10 cellular contexts compared by ENCODE assay signal in the genomic region with DNA sequence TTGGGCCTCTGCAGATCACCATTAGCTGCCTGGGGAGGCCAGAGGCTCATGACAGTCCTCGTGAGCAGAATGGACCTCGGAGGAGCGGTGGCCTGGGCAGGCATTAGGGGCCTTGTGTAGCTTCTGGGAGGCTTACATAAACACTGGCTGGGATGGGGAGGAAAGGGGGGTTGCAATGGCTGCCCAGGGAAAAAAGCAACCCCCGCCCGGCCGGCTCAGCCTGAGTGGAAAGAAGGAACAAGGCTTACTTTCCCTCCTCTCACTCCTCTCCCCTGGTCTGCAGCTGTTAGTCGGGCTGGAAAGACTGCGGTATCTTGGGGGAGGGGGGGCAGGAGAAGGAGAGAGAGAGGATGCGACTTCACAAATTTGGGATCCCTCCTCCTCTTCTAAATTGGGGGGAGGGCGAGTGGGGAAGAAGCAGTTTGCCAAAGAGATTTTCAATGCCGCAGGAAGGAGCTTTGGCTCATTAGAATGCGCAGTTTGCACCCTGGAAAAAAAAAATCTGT. TPM values are rescaled to one million over a fixed set of nuclear protein-coding genes. Genes with fewer than 3 reads are reported as not detected.
DNase-seq lines count a peak whose midpoint lies in the region; ATAC-seq and TF ChIP-seq lines count a peak whose summit lies in the region.
"Had no signal": no experiment of that assay in that cellular context is flagged by ENCODE, and none has a peak within 500 bp of the region (broad histone marks: within the 10 kb centered on the region; RNA-seq: fewer than 3 reads in every experiment).

No MANE protein-coding gene starts in this region.

- in situ Hi-C loops in transverse colon (cut with MboI; ENCODE audit: low pct_ligation_motif_present in 1 of 4, low pct_unique_long_range_greater_than_20kb in 1 of 4, low sequenced_read_pairs in 3 of 4): no loop called here

- H3K27ac ChIP-seq in endodermal cell (ENCODE audit: low read depth, low read length) (peak overlapping the region; percentile 33), transverse colon (peak overlapping the region; percentile 93 to 99 (median 96))

- no peak overlapping the region for H3K9ac ChIP-seq in endodermal cell (ENCODE audit: extremely low read depth, low read length, poor library complexity, severe bottlenecking)

- no peak overlapping the region for H3K4me3 ChIP-seq in endodermal cell (ENCODE audit: low read length)
- H3K4me3 ChIP-seq in transverse colon: no peak overlapping the region

- H3K9me3 Mint-ChIP-seq in activated naive CD8-positive, alpha-beta T cell treated with anti-CD3 and anti-CD28 coated beads, Interleukin-2, amount 10 ng/mL, durations not matched to agents 7 days and 5 days: no peaks in the 10 kb centered on the region
- H3K9me3 Mint-ChIP-seq in activated naive CD8-positive, alpha-beta T cell treated with anti-CD3 and anti-CD28 coated beads for 36 hours: no peaks in the 10 kb centered on the region
- H3K9me3 Mint-ChIP-seq in endodermal cell: no peaks in the 10 kb centered on the region
- no peaks in the 10 kb centered on the region for H3K9me3 Mint-ChIP-seq in natural killer cell treated with Interleukin-12 subunit alpha and Interleukin-12 subunit beta and Interleukin-15 and Interleukin-18, amount 100 ng/mL, for 72 hours

- peaks cover 14% of the 10 kb centered on the region for H3K4me1 ChIP-seq in endodermal cell (ENCODE audit: control insufficient read depth, insufficient read depth, low read length)
- peaks cover 91 to 100% (median 98%) of the 10 kb centered on the region in 4 donors for H3K4me1 ChIP-seq in transverse colon

- H3K4me1 Mint-ChIP-seq in activated naive CD8-positive, alpha-beta T cell treated with anti-CD3 and anti-CD28 coated beads, Interleukin-2, amount 10 ng/mL, durations not matched to agents 7 days and 5 days: peaks cover 69% of the 10 kb centered on the region
- H3K4me1 Mint-ChIP-seq in activated naive CD8-positive, alpha-beta T cell treated with anti-CD3 and anti-CD28 coated beads for 36 hours: peaks cover 81% of the 10 kb centered on the region
- H3K4me1 Mint-ChIP-seq in endodermal cell: peaks cover 72% of the 10 kb centered on the region
- peaks cover 65 to 69% of the 10 kb centered on the region in 2 donors for H3K4me1 Mint-ChIP-seq in natural killer cell treated with Interleukin-12 subunit alpha and Interleukin-12 subunit beta and Interleukin-15 and Interleukin-18, amount 100 ng/mL, for 72 hours (ENCODE audit: low read depth in 2 of 2)

- peaks cover 12% of the 10 kb centered on the region for H3K27me3 Mint-ChIP-seq in activated naive CD8-positive, alpha-beta T cell treated with anti-CD3 and anti-CD28 coated beads, Interleukin-2, amount 10 ng/mL, durations not matched to agents 7 days and 5 days
- no peaks in the 10 kb centered on the region for H3K27me3 Mint-ChIP-seq in activated naive CD8-positive, alpha-beta T cell treated with anti-CD3 and anti-CD28 coated beads for 36 hours
- H3K27me3 Mint-ChIP-seq in endodermal cell (ENCODE audit: insufficient read depth): peaks cover 87% of the 10 kb centered on the region
- H3K27me3 Mint-ChIP-seq in natural killer cell treated with Interleukin-12 subunit alpha and Interleukin-12 subunit beta and Interleukin-15 and Interleukin-18, amount 100 ng/mL, for 72 hours: no peaks in the 10 kb centered on the region

- H3K36me3 ChIP-seq in endodermal cell (ENCODE audit: control insufficient read depth, insufficient read depth, low read length) (no peaks in the 10 kb centered on the region), transverse colon (no peaks in the 10 kb centered on the region)

- intact Hi-C loops in transverse colon (cut with DNase I; ENCODE audit: low total_unique reads): loop anchor here (5.0 kb wide), 1 partner anchor 35 kb away; no protein-coding TSS in a partner anchor

- no peak for TF ChIP-seq EP300 in transverse colon (IDR thresholded peaks at IDR 0.05; ENCODE audit: low read depth)

- no peaks in the 10 kb centered on the region for H3K36me3 Mint-ChIP-seq in activated naive CD8-positive, alpha-beta T cell treated with anti-CD3 and anti-CD28 coated beads, Interleukin-2, amount 10 ng/mL, durations not matched to agents 7 days and 5 days
- H3K36me3 Mint-ChIP-seq in activated naive CD8-positive, alpha-beta T cell treated with anti-CD3 and anti-CD28 coated beads for 36 hours: no peaks in the 10 kb centered on the region
- no peaks in the 10 kb centered on the region for H3K36me3 Mint-ChIP-seq in endodermal cell (ENCODE audit: low read depth)
- no peaks in the 10 kb centered on the region for H3K36me3 Mint-ChIP-seq in natural killer cell treated with Interleukin-12 subunit alpha and Interleukin-12 subunit beta and Interleukin-15 and Interleukin-18, amount 100 ng/mL, for 72 hours

- H3K4me3 Mint-ChIP-seq in activated naive CD8-positive, alpha-beta T cell treated with anti-CD3 and anti-CD28 coated beads, Interleukin-2, amount 10 ng/mL, durations not matched to agents 7 days and 5 days: peak overlapping the region; percentile 43
- H3K4me3 Mint-ChIP-seq in activated naive CD8-positive, alpha-beta T cell treated with anti-CD3 and anti-CD28 coated beads for 36 hours: no peak overlapping the region
- H3K4me3 Mint-ChIP-seq in endodermal cell: peak overlapping the region; percentile 25
- peak overlapping the region; percentile 71 for H3K4me3 Mint-ChIP-seq in natural killer cell treated with Interleukin-12 subunit alpha and Interleukin-12 subunit beta and Interleukin-15 and Interleukin-18, amount 100 ng/mL, for 72 hours

- TF ChIP-seq POLR2A in transverse colon (IDR thresholded peaks at IDR 0.05): no peak

- no peak for ATAC-seq in activated naive CD8-positive, alpha-beta T cell treated with anti-CD3 and anti-CD28 coated beads, Interleukin-2, amount 10 ng/mL, durations not matched to agents 7 days and 5 days (ENCODE audit: low read depth)
- ATAC-seq in natural killer cell treated with Interleukin-12 subunit alpha and Interleukin-12 subunit beta and Interleukin-15 and Interleukin-18, amount 100 ng/mL, for 72 hours: no peak
- no peak for ATAC-seq in HG03378 (IDR thresholded peaks at IDR 0.05; ENCODE audit: unreplicated experiment)
- no peak for ATAC-seq in GM21423 (IDR thresholded peaks at IDR 0.05; ENCODE audit: unreplicated experiment)

- 30 to 51% methylated on average over 2 to 7 of the region's 12 CpGs for WGBS in endodermal cell (ENCODE audit: insufficient coverage in 1 of 2, insufficient read length in 1 of 2), 2 experiments
- 37 to 64% methylated on average over 3 to 12 of the region's 12 CpGs for WGBS in transverse colon (ENCODE audit: low coverage in 1 of 2), 2 donors

- POLR2A ChIA-PET in activated naive CD8-positive, alpha-beta T cell treated with anti-CD3 and anti-CD28 coated beads, Interleukin-2, amount 10 ng/mL, durations not matched to agents 7 days and 5 days (lab: Charles Lee): interaction anchor here (1.5 kb wide), 1 partner anchor 10 kb away, joined by 4 read pairs; no protein-coding TSS in a partner anchor

- no peak overlapping the region for H3K27ac Mint-ChIP-seq in activated naive CD8-positive, alpha-beta T cell treated with anti-CD3 and anti-CD28 coated beads, Interleukin-2, amount 10 ng/mL, durations not matched to agents 7 days and 5 days
- no peak overlapping the region for H3K27ac Mint-ChIP-seq in activated naive CD8-positive, alpha-beta T cell treated with anti-CD3 and anti-CD28 coated beads for 36 hours
- no peak overlapping the region for H3K27ac Mint-ChIP-seq in endodermal cell
- H3K27ac Mint-ChIP-seq in natural killer cell treated with Interleukin-12 subunit alpha and Interleukin-12 subunit beta and Interleukin-15 and Interleukin-18, amount 100 ng/mL, for 72 hours: peak overlapping the region in 1 of 2 donors; percentile 77

- H3K9me3 ChIP-seq in endodermal cell (ENCODE audit: control insufficient read depth, low read length): no peaks in the 10 kb centered on the region
- no peaks in the 10 kb centered on the region for H3K9me3 ChIP-seq in transverse colon

- DNase-seq in activated naive CD8-positive, alpha-beta T cell treated with anti-CD3 and anti-CD28 coated beads, Interleukin-2, amount 10 ng/mL, durations not matched to agents 7 days and 5 days: no peak
- no peak for DNase-seq in activated naive CD8-positive, alpha-beta T cell treated with anti-CD3 and anti-CD28 coated beads for 36 hours
- peak; percentile 66 for DNase-seq in endodermal cell
- no peak for DNase-seq in natural killer cell treated with Interleukin-12 subunit alpha and Interleukin-12 subunit beta and Interleukin-15 and Interleukin-18, amount 100 ng/mL, for 72 hours (ENCODE audit: low spot score)
- no peak for DNase-seq in transverse colon
- no peak for DNase-seq in NCI-H774 (lab: John Stamatoyannopoulos, UW)
- DNase-seq: activated gamma-delta T cell, NCI-H2107 had no signal

- H3K27me3 ChIP-seq in endodermal cell (ENCODE audit: control insufficient read depth, insufficient read depth, low read length, poor library complexity, severe bottlenecking): peaks cover 35% of the 10 kb centered on the region
- H3K27me3 ChIP-seq in transverse colon: no peaks in the 10 kb centered on the region

- no peak for TF ChIP-seq CTCF in endodermal cell (conservative IDR thresholded peaks at IDR 0.05)
- TF ChIP-seq CTCF in transverse colon (IDR thresholded peaks at IDR 0.05): no peak

RNA-seq across cellular contexts. Expression of a gene that starts 6.4 kb away (rescaled TPM):
- total RNA-seq in activated naive CD8-positive, alpha-beta T cell treated with anti-CD3 and anti-CD28 coated beads, Interleukin-2, amount 10 ng/mL, durations not matched to agents 7 days and 5 days: 1 to 10 TPM; 5.0 to 5.8 TPM
- 1 to 10 TPM; 4.8 to 5.8 TPM for total RNA-seq in activated naive CD8-positive, alpha-beta T cell treated with anti-CD3 and anti-CD28 coated beads for 36 hours
- total RNA-seq in endodermal cell: 1 to 10 TPM; 3.0 to 4.4 TPM
- 3.1 TPM for polyA plus RNA-seq in endodermal cell (2013, experiment 1 of 2)
- 2.3 TPM for polyA plus RNA-seq in endodermal cell (2013, experiment 2 of 2)
- 1 to 10 TPM; 1.4 to 5.4 TPM for total RNA-seq in natural killer cell treated with Interleukin-12 subunit alpha and Interleukin-12 subunit beta and Interleukin-15 and Interleukin-18, amount 100 ng/mL, for 72 hours
- 10 to 100 TPM in 1 of 4 donors, 1 to 10 TPM in 3; 4.8 to 18.0 (median 7.3) TPM for total RNA-seq in transverse colon

RNA-seq across cellular contexts. Expression of a gene that starts 15.0 kb away (rescaled TPM):
- 100 to 1,000 TPM; 107 to 110 TPM for total RNA-seq in activated naive CD8-positive, alpha-beta T cell treated with anti-CD3 and anti-CD28 coated beads, Interleukin-2, amount 10 ng/mL, durations not matched to agents 7 days and 5 days
- total RNA-seq in activated naive CD8-positive, alpha-beta T cell treated with anti-CD3 and anti-CD28 coated beads for 36 hours: 10 to 100 TPM; 62.7 to 66.7 TPM
- total RNA-seq in endodermal cell (100 to 1,000 TPM in 1 of 2 donors, 10 to 100 TPM in 1; 95.4 to 108 TPM), transverse colon (100 to 1,000 TPM in 2 of 4 donors, 10 to 100 TPM in 2; 73.9 to 258 (median 90.6) TPM)
- 126 TPM for polyA plus RNA-seq in endodermal cell (2013, experiment 1 of 2)
- 115 TPM for polyA plus RNA-seq in endodermal cell (2013, experiment 2 of 2)
- total RNA-seq in natural killer cell treated with Interleukin-12 subunit alpha and Interleukin-12 subunit beta and Interleukin-15 and Interleukin-18, amount 100 ng/mL, for 72 hours: 100 to 1,000 TPM in 1 of 2 donors, 10 to 100 TPM in 1; 79.8 to 102 TPM

RNA-seq across cellular contexts. Expression of a gene that starts 33.5 kb away (rescaled TPM):
- 100 to 1,000 TPM; 100 to 101 TPM for total RNA-seq in activated naive CD8-positive, alpha-beta T cell treated with anti-CD3 and anti-CD28 coated beads, Interleukin-2, amount 10 ng/mL, durations not matched to agents 7 days and 5 days
- 10 to 100 TPM; 74.5 to 77.0 TPM for total RNA-seq in activated naive CD8-positive, alpha-beta T cell treated with anti-CD3 and anti-CD28 coated beads for 36 hours
- total RNA-seq in endodermal cell: 100 to 1,000 TPM; 113 to 116 TPM
- 121 TPM for polyA plus RNA-seq in endodermal cell (2013, experiment 1 of 2)
- polyA plus RNA-seq in endodermal cell (2013, experiment 2 of 2): 108 TPM
- 100 to 1,000 TPM in 1 of 2 donors, 10 to 100 TPM in 1; 83.1 to 101 TPM for total RNA-seq in natural killer cell treated with Interleukin-12 subunit alpha and Interleukin-12 subunit beta and Interleukin-15 and Interleukin-18, amount 100 ng/mL, for 72 hours
- 10 to 100 TPM; 41.8 to 65.1 (median 51.0) TPM for total RNA-seq in transverse colon

RNA-seq across cellular contexts. Expression of a gene that starts 44.0 kb away (rescaled TPM):
- 10 to 100 TPM; 19.9 to 20.3 TPM for total RNA-seq in activated naive CD8-positive, alpha-beta T cell treated with anti-CD3 and anti-CD28 coated beads, Interleukin-2, amount 10 ng/mL, durations not matched to agents 7 days and 5 days
- total RNA-seq in activated naive CD8-positive, alpha-beta T cell treated with anti-CD3 and anti-CD28 coated beads for 36 hours: 10 to 100 TPM; 11.4 to 12.1 TPM
- total RNA-seq in endodermal cell (10 to 100 TPM; 12.7 to 14.4 TPM), transverse colon (10 to 100 TPM; 32.6 to 82.6 (median 58.6) TPM)
- polyA plus RNA-seq in endodermal cell (2013, experiment 1 of 2): 16.0 TPM
- polyA plus RNA-seq in endodermal cell (2013, experiment 2 of 2): 15.5 TPM
- total RNA-seq in natural killer cell treated with Interleukin-12 subunit alpha and Interleukin-12 subunit beta and Interleukin-15 and Interleukin-18, amount 100 ng/mL, for 72 hours: 10 to 100 TPM in 1 of 2 donors, 1 to 10 TPM in 1; 4.9 to 10.9 TPM

RNA-seq across cellular contexts. Expression of a gene that starts 52.6 kb away (rescaled TPM):
- 10 to 100 TPM; 87.0 to 89.9 TPM for total RNA-seq in activated naive CD8-positive, alpha-beta T cell treated with anti-CD3 and anti-CD28 coated beads, Interleukin-2, amount 10 ng/mL, durations not matched to agents 7 days and 5 days
- total RNA-seq in activated naive CD8-positive, alpha-beta T cell treated with anti-CD3 and anti-CD28 coated beads for 36 hours: 100 to 1,000 TPM; 103 to 107 TPM
- total RNA-seq in endodermal cell (100 to 1,000 TPM; 106 to 124 TPM), transverse colon (100 to 1,000 TPM in 2 of 4 donors, 10 to 100 TPM in 2; 64.3 to 294 (median 112) TPM)
- 119 TPM for polyA plus RNA-seq in endodermal cell (2013, experiment 1 of 2)
- 101 TPM for polyA plus RNA-seq in endodermal cell (2013, experiment 2 of 2)
- total RNA-seq in natural killer cell treated with Interleukin-12 subunit alpha and Interleukin-12 subunit beta and Interleukin-15 and Interleukin-18, amount 100 ng/mL, for 72 hours: 100 to 1,000 TPM in 1 of 2 donors, 10 to 100 TPM in 1; 91.5 to 147 TPM
